Comparison of ENCODE assay signal across 11 cellular contexts in genomic region chr1:1426496-1426960, GRCh38. TPM values are rescaled to one million over a fixed set of nuclear protein-coding genes. Genes with fewer than 3 reads are reported as not detected.
DNase-seq lines count a peak whose midpoint lies in the region; TF ChIP-seq lines count a peak whose summit lies in the region.
"Had no signal": no experiment of that assay in that cellular context is flagged by ENCODE, and none has a peak within 500 bp of the region (broad histone marks: within the 10 kb centered on the region; RNA-seq: fewer than 3 reads in every experiment).

No MANE protein-coding gene starts in this region.

- H3K4me3 ChIP-seq in suprapubic skin: no peak overlapping the region
- H3K4me3 ChIP-seq: cardiac muscle cell had no signal

- H3K9me3 Mint-ChIP-seq in activated naive CD8-positive, alpha-beta T cell (ENCODE audit: low read depth): no peaks in the 10 kb centered on the region
- no peaks in the 10 kb centered on the region for H3K9me3 Mint-ChIP-seq in activated naive CD8-positive, alpha-beta T cell treated with anti-CD3 and anti-CD28 coated beads for 36 hours
- H3K9me3 Mint-ChIP-seq: activated T-helper 2 cell treated with anti-CD3 and anti-CD28 coated beads, Interferon-gamma antibody, Interleukin-2, Interleukin-4, amounts not matched to agents 10 μg/mL and 5 μg/mL and 100 μg/mL, durations not matched to agents 14 hours and 24 hours and 36 hours had no signal

- TF ChIP-seq EP300 in suprapubic skin (IDR thresholded peaks at IDR 0.05): no peak

- no peaks in the 10 kb centered on the region for H3K36me3 ChIP-seq in suprapubic skin
- H3K36me3 ChIP-seq: cardiac muscle cell had no signal

- peak overlapping the region; percentile 98 for H3K27ac ChIP-seq in temporal lobe (ENCODE audit: low read depth, low read length)
- H3K27ac ChIP-seq in suprapubic skin: no peak overlapping the region
- H3K27ac ChIP-seq: cardiac muscle cell had no signal

- peak overlapping the region; percentile 32 for H3K4me3 Mint-ChIP-seq in activated naive CD8-positive, alpha-beta T cell
- H3K4me3 Mint-ChIP-seq in activated naive CD8-positive, alpha-beta T cell treated with anti-CD3 and anti-CD28 coated beads for 36 hours: no peak overlapping the region

- no peak for TF ChIP-seq POLR2A in suprapubic skin (IDR thresholded peaks at IDR 0.05)

- 59% methylated on average over 9 of the region's 12 CpGs for WGBS in suprapubic skin

- no peak overlapping the region for H3K27ac Mint-ChIP-seq in activated naive CD8-positive, alpha-beta T cell
- no peak overlapping the region for H3K27ac Mint-ChIP-seq in activated naive CD8-positive, alpha-beta T cell treated with anti-CD3 and anti-CD28 coated beads for 36 hours
- H3K27ac Mint-ChIP-seq: activated T-helper 2 cell treated with anti-CD3 and anti-CD28 coated beads, Interferon-gamma antibody, Interleukin-2, Interleukin-4, amounts not matched to agents 10 μg/mL and 5 μg/mL and 100 μg/mL, durations not matched to agents 14 hours and 24 hours and 36 hours had no signal

- TF ChIP-seq CTCF in suprapubic skin (IDR thresholded peaks at IDR 0.05): no peak

- peaks cover 14% of the 10 kb centered on the region for H3K27me3 ChIP-seq in suprapubic skin
- H3K27me3 ChIP-seq: cardiac muscle cell had no signal

- H3K4me1 Mint-ChIP-seq in activated naive CD8-positive, alpha-beta T cell (ENCODE audit: low read depth): peaks cover 3% of the 10 kb centered on the region
- peaks cover 7% of the 10 kb centered on the region for H3K4me1 Mint-ChIP-seq in activated naive CD8-positive, alpha-beta T cell treated with anti-CD3 and anti-CD28 coated beads for 36 hours

- no peak for DNase-seq in activated naive CD8-positive, alpha-beta T cell treated with anti-CD3 and anti-CD28 coated beads for 36 hours
- DNase-seq in anterior cingulate cortex (lab: John Stamatoyannopoulos, UW) (peak in 38 of 58 donors; percentile 30 to 90 (median 66)), medulla oblongata (ENCODE audit: extremely low spot score) (peak; percentile 80), NCI-H226 (no peak), T1000 (lab: John Stamatoyannopoulos, UW) (no peak), suprapubic skin (ENCODE audit: low spot score in 2 of 2) (no peak)
- DNase-seq: RPMI8226 had no signal

- peaks cover 3% of the 10 kb centered on the region for H3K27me3 Mint-ChIP-seq in activated naive CD8-positive, alpha-beta T cell
- H3K27me3 Mint-ChIP-seq in activated naive CD8-positive, alpha-beta T cell treated with anti-CD3 and anti-CD28 coated beads for 36 hours: peaks cover 58% of the 10 kb centered on the region

- H3K36me3 Mint-ChIP-seq in activated naive CD8-positive, alpha-beta T cell: no peaks in the 10 kb centered on the region
- H3K36me3 Mint-ChIP-seq in activated naive CD8-positive, alpha-beta T cell treated with anti-CD3 and anti-CD28 coated beads for 36 hours: no peaks in the 10 kb centered on the region

- H3K4me1 ChIP-seq in suprapubic skin: peaks cover 44% of the 10 kb centered on the region

- H3K9me3 ChIP-seq in suprapubic skin: no peaks in the 10 kb centered on the region

RNA-seq across cellular contexts. Expression of gene ANKRD65, which starts 5.5 kb away (rescaled TPM):
- not detected for total RNA-seq in activated naive CD8-positive, alpha-beta T cell treated with anti-CD3 and anti-CD28 coated beads for 36 hours
- total RNA-seq in temporal lobe: 0.49 TPM
- total RNA-seq in suprapubic skin: 10 to 100 TPM in 1 of 4 donors, 1 to 10 TPM in 3; 2.8 to 10.3 (median 5.9) TPM
- total RNA-seq: activated T-helper 2 cell treated with anti-CD3 and anti-CD28 coated beads, Interferon-gamma antibody, Interleukin-2, Interleukin-4, amounts not matched to agents 10 μg/mL and 5 μg/mL and 100 μg/mL, durations not matched to agents 14 hours and 24 hours and 36 hours had no signal

RNA-seq across cellular contexts. Expression of gene VWA1, which starts 9.0 kb away (rescaled TPM):
- total RNA-seq in activated naive CD8-positive, alpha-beta T cell treated with anti-CD3 and anti-CD28 coated beads for 36 hours: under 1 TPM; 0.25 to 0.44 TPM
- total RNA-seq in temporal lobe (6.4 TPM), suprapubic skin (10 to 100 TPM; 14.5 to 27.6 (median 19.8) TPM)

RNA-seq across cellular contexts. Expression of gene MRPL20, which starts 19.4 kb away (rescaled TPM):
- 100 to 1,000 TPM; 181 to 182 TPM for total RNA-seq in activated naive CD8-positive, alpha-beta T cell treated with anti-CD3 and anti-CD28 coated beads for 36 hours
- total RNA-seq in temporal lobe: 38.1 TPM
- 100 to 1,000 TPM in 3 of 4 donors, 10 to 100 TPM in 1; 93.6 to 119 (median 109) TPM for total RNA-seq in suprapubic skin

RNA-seq across cellular contexts. Expression of gene ATAD3C, which starts 23.0 kb away (rescaled TPM):
- 1 to 10 TPM; 1.3 to 1.5 TPM for total RNA-seq in activated naive CD8-positive, alpha-beta T cell treated with anti-CD3 and anti-CD28 coated beads for 36 hours
- total RNA-seq in temporal lobe (0.49 TPM), suprapubic skin (1 to 10 TPM in 2 of 4 donors, under 1 TPM in 2; 0.32 to 4.2 (median 1.2) TPM)

RNA-seq across cellular contexts. Expression of gene CCNL2, which starts 27.4 kb away (rescaled TPM):
- 10 to 100 TPM; 91.6 to 92.2 TPM for total RNA-seq in activated naive CD8-positive, alpha-beta T cell treated with anti-CD3 and anti-CD28 coated beads for 36 hours
- total RNA-seq in temporal lobe: 86.1 TPM
- total RNA-seq in suprapubic skin: 100 to 1,000 TPM; 136 to 599 (median 160) TPM

Comparison
In these comparisons a context has a peak if more than half of its experiments do, and no peak if none do; other contexts are left out.
1. DNase-seq: peak in anterior cingulate cortex (38 of 58) and medulla oblongata (single experiment); none in activated naive CD8-positive, alpha-beta T cell treated with anti-CD3 and anti-CD28 coated beads for 36 hours (single experiment), NCI-H226 (single experiment), T1000 (single experiment) and suprapubic skin (0 of 2).